8 cellular contexts compared by ENCODE assay signal in the genomic region with DNA sequence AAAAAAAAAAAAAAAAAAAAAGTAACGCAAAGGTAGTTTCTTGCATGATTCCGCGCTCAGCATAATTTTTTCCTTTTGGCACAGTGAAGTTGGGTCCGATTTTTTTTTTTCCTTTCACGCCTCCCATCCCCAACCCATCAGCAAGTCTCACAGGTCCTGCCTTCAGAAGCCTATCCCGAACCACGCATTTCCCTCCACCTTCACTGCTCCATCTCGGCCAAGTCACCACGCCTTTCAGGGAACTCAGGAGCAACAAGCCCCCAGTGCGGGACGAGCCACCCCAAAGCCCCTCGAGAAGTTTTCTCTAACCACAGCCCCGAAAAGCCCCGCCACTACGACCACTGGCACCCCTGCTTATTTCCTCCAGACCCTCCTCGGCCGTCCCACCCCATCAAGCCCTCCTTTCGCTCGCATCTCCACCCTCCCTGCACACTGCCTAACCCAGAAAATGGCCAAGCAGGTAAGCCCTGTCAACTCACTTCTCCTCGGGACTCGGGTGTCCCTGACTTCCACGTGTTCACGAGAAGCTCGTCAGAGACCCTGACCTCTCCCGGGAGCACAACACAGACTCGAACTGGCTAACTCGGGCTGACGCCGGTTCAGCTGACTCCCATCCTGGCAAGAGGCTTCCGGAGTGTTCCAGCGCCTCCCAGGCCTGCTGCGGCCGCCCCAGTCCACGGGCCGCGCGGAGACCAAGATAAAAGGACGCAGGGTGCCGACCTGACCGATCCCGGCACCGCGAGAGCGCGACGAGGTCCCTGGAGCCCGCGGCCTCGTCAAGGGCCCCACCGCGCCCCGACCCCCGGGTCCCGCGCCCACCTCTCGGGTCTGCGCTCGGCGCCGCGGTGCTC. TPM values are rescaled to one million over a fixed set of nuclear protein-coding genes. Genes with fewer than 3 reads are reported as not detected.
A peak's percentile ranks its signal among the peaks of the same experiment; 100 is the strongest.
DNase-seq lines count a peak whose midpoint lies in the region; ATAC-seq and TF ChIP-seq lines count a peak whose summit lies in the region.

No MANE protein-coding gene starts in this region.

- peak overlapping the region; percentile 82 for H2AFZ ChIP-seq in DND-41 (ENCODE audit: low read depth, low read length)
- peak overlapping the region; percentile 33 for H2AFZ ChIP-seq in trophoblast cell (ENCODE audit: insufficient read depth, low read length, poor library complexity)

- H3K4me2 ChIP-seq in DND-41 (ENCODE audit: insufficient read depth, low read length) (peak overlapping the region; percentile 82), trophoblast cell (ENCODE audit: low read length) (peak overlapping the region; percentile 93)

- 6 to 13% (median 9%) methylated on average over 27 to 61 of the region's 61 CpGs for WGBS in adrenal gland, 4 donors
- no CpG with 5 or more reads among the region's 61 CpGs for WGBS in trophoblast cell (ENCODE audit: extremely low coverage, insufficient coverage, insufficient read length)

- H3K27ac ChIP-seq in DND-41 (ENCODE audit: low read length): peak overlapping the region; percentile 95
- H3K27ac ChIP-seq in adrenal gland: peak overlapping the region; percentile 93 to 100 (median 98)
- peak overlapping the region; percentile 99 for H3K27ac ChIP-seq in trophoblast cell (ENCODE audit: low read depth, low read length)

- peak overlapping the region; percentile 43 for H4K8ac ChIP-seq in trophoblast cell (ENCODE audit: low read depth, low read length)

- no peak for TF ChIP-seq CTCF in DND-41 (IDR thresholded peaks at IDR 0.05; ENCODE audit: borderline replicate concordance, extremely low read depth, low read length, poor library complexity, severe bottlenecking)
- no peak for TF ChIP-seq CTCF in adrenal gland (IDR thresholded peaks at IDR 0.05)

- peak overlapping the region; percentile 80 for H3K9ac ChIP-seq in DND-41 (ENCODE audit: low read depth, low read length)
- peak overlapping the region; percentile 96 for H3K9ac ChIP-seq in trophoblast cell (ENCODE audit: low read length)

- H4K20me1 ChIP-seq in DND-41 (ENCODE audit: insufficient read depth, low read length): peaks cover 60% of the 10 kb centered on the region

- H3K27me3 ChIP-seq in DND-41 (ENCODE audit: insufficient read depth, low read length, poor library complexity) (no peaks in the 10 kb centered on the region), MG63 (no peaks in the 10 kb centered on the region), adrenal gland (no peaks in the 10 kb centered on the region), trophoblast cell (ENCODE audit: insufficient read depth, low read length) (no peaks in the 10 kb centered on the region)

- peak overlapping the region; percentile 82 for H3K4ac ChIP-seq in trophoblast cell (ENCODE audit: low read depth, low read length)

- TF ChIP-seq POLR2A in adrenal gland (IDR thresholded peaks at IDR 0.05): no peak

- H2BK5ac ChIP-seq in trophoblast cell (ENCODE audit: low read depth, low read length, poor library complexity): peak overlapping the region; percentile 34

- H3K18ac ChIP-seq in trophoblast cell (ENCODE audit: low read length): peak overlapping the region; percentile 57

- H3K23ac ChIP-seq in trophoblast cell (ENCODE audit: low read length): peak overlapping the region; percentile 28

- ATAC-seq in DND-41 (ENCODE audit: insufficient read depth, low read depth) (peak; percentile 8), GM21723 (IDR thresholded peaks at IDR 0.05; ENCODE audit: unreplicated experiment) (peak; percentile 4), left ventricle myocardium superior (peak; percentile 20), HG03378 (IDR thresholded peaks at IDR 0.05; ENCODE audit: unreplicated experiment) (no peak), GM19328 (IDR thresholded peaks at IDR 0.05; ENCODE audit: unreplicated experiment) (no peak)

- H4K91ac ChIP-seq in trophoblast cell (ENCODE audit: low read depth, low read length): peak overlapping the region; percentile 72

- DNase-seq in DND-41: peak; percentile 50
- DNase-seq in MG63: no peak
- DNase-seq in adrenal gland: peak; percentile 67 to 86 (median 77)
- DNase-seq in left ventricle myocardium superior: peak; percentile 64
- DNase-seq in trophoblast cell: peak in 1 of 2 donors; percentile 48

- H3K9me3 ChIP-seq in DND-41 (ENCODE audit: insufficient read depth, low read length, severe bottlenecking) (no peaks in the 10 kb centered on the region), MG63 (no peaks in the 10 kb centered on the region), adrenal gland (replicated peaks in 1 of 3) (no peaks in the 10 kb centered on the region), trophoblast cell (ENCODE audit: insufficient read depth, low read depth, low read length) (no peaks in the 10 kb centered on the region)

- H2AK5ac ChIP-seq in trophoblast cell (ENCODE audit: low read length): peak overlapping the region; percentile 59

- H2BK12ac ChIP-seq in trophoblast cell (ENCODE audit: low read length): no peak overlapping the region

- H3K79me1 ChIP-seq in trophoblast cell (ENCODE audit: low read length): peaks cover 16% of the 10 kb centered on the region

- peaks cover 96% of the 10 kb centered on the region for H3K79me2 ChIP-seq in DND-41 (ENCODE audit: insufficient read depth, low read length)
- peaks cover 19% of the 10 kb centered on the region for H3K79me2 ChIP-seq in trophoblast cell (ENCODE audit: control insufficient read depth, insufficient read depth, low read length, poor library complexity)

- H3K36me3 ChIP-seq in DND-41 (ENCODE audit: insufficient read depth, low read length) (peaks cover 82% of the 10 kb centered on the region), MG63 (peaks cover 20% of the 10 kb centered on the region), adrenal gland (replicated peaks in 1 of 2) (peaks cover 0 to 11% of the 10 kb centered on the region in 2 donors), trophoblast cell (ENCODE audit: control insufficient read depth in 1 of 2, insufficient read depth in 2 of 2, low read length in 2 of 2) (peaks cover 12 to 19% of the 10 kb centered on the region in 2 experiments)

- H3K14ac ChIP-seq in trophoblast cell (ENCODE audit: low read length): peak overlapping the region; percentile 82

- intact Hi-C loops in adrenal gland (cut with DNase I): no loop called here
- intact Hi-C loops in left ventricle myocardium superior (cut with micrococcal nuclease): no loop called here

- H3K4me3 ChIP-seq in DND-41 (ENCODE audit: low read depth in 1 of 2, low read length in 2 of 2) (peak overlapping the region; percentile 88 to 92), MG63 (peak overlapping the region; percentile 64), adrenal gland (peak overlapping the region; percentile 42 to 100 (median 66)), trophoblast cell (ENCODE audit: low read depth, low read length) (peak overlapping the region; percentile 99)

- no peak overlapping the region for H4K12ac ChIP-seq in trophoblast cell (ENCODE audit: low read depth, low read length)

- H2BK120ac ChIP-seq in trophoblast cell (ENCODE audit: insufficient read depth, low read length, poor library complexity): no peak overlapping the region

- peaks cover 72% of the 10 kb centered on the region for H3K4me1 ChIP-seq in DND-41 (ENCODE audit: insufficient read depth, low read length)
- H3K4me1 ChIP-seq in adrenal gland (replicated peaks in 1 of 2): peaks cover 18 to 39% of the 10 kb centered on the region in 2 donors
- H3K4me1 ChIP-seq in trophoblast cell (ENCODE audit: control insufficient read depth in 1 of 2, insufficient read depth in 2 of 2, low read length in 2 of 2): peaks cover 12 to 20% of the 10 kb centered on the region in 2 experiments

RNA-seq across cellular contexts. Expression of gene SLBP, which starts 0.8 kb away (rescaled TPM):
- 72.1 and 99.1 TPM in 2 replicates for total RNA-seq in MG63 (2014; rRNA removed; shearing (Covaris generic); ENCODE audit: low replicate concordance)
- total RNA-seq in adrenal gland: 10 to 100 TPM; 29.2 to 53.2 (median 38.1) TPM
- polyA plus RNA-seq in adrenal gland: 10 to 100 TPM; 19.0 to 81.0 (median 24.6) TPM
- 14.3 TPM for total RNA-seq in left ventricle myocardium superior
- 33.4 and 33.6 TPM in 2 replicates for polyA plus RNA-seq in trophoblast cell (2013)

RNA-seq across cellular contexts. Expression of gene TMEM129, which starts 9.8 kb away (rescaled TPM):
- total RNA-seq in MG63 (2014; rRNA removed; shearing (Covaris generic); ENCODE audit: low replicate concordance): 11.2 and 15.7 TPM in 2 replicates
- total RNA-seq in adrenal gland: 100 to 1,000 TPM in 1 of 8 donors, 10 to 100 TPM in 7; 29.0 to 119 (median 59.7) TPM
- polyA plus RNA-seq in adrenal gland: 10 to 100 TPM; 14.9 to 45.0 (median 43.5) TPM
- total RNA-seq in left ventricle myocardium superior: 31.2 TPM
- polyA plus RNA-seq in trophoblast cell (2013): 9.4 TPM in 2 replicates

RNA-seq across cellular contexts. Expression of gene TACC3, which starts 10.0 kb away (rescaled TPM):
- 67.1 and 72.9 TPM in 2 replicates for total RNA-seq in MG63 (2014; rRNA removed; shearing (Covaris generic); ENCODE audit: low replicate concordance)
- 10 to 100 TPM in 7 of 8 donors, 1 to 10 TPM in 1; 8.1 to 26.5 (median 11.4) TPM for total RNA-seq in adrenal gland
- 10 to 100 TPM in 2 of 3 donors, 1 to 10 TPM in 1; 5.5 to 21.1 (median 19.7) TPM for polyA plus RNA-seq in adrenal gland
- total RNA-seq in left ventricle myocardium superior: 6.4 TPM
- polyA plus RNA-seq in trophoblast cell (2013): 50.0 and 54.9 TPM in 2 replicates

RNA-seq across cellular contexts. Expression of gene FAM53A, which starts 27.2 kb away (rescaled TPM):
- total RNA-seq in MG63 (2014; rRNA removed; shearing (Covaris generic); ENCODE audit: low replicate concordance): 2.6 and 4.0 TPM in 2 replicates
- total RNA-seq in adrenal gland (1 to 10 TPM in 5 of 8 donors, under 1 TPM in 3; 0.56 to 6.2 (median 1.4) TPM), left ventricle myocardium superior (1.3 TPM)
- polyA plus RNA-seq in adrenal gland: 1 to 10 TPM in 2 of 3 donors, under 1 TPM in 1; 0.44 to 2.2 (median 2.2) TPM
- 0.29 and 0.31 TPM in 2 replicates for polyA plus RNA-seq in trophoblast cell (2013)

Comparison
In these comparisons a context has a peak if more than half of its experiments do, and no peak if none do; other contexts are left out.
1. ATAC-seq: peak in DND-41 (single experiment), GM21723 (single experiment) and left ventricle myocardium superior (single experiment); none in HG03378 (single experiment) and GM19328 (single experiment).
2. Peak in every context shown above with its lines, with median percentiles within 50 percentile points of each other: H3K27ac ChIP-seq and H3K4me3 ChIP-seq.